ENCODE assay signal across 22 cellular contexts in the genomic region with DNA sequence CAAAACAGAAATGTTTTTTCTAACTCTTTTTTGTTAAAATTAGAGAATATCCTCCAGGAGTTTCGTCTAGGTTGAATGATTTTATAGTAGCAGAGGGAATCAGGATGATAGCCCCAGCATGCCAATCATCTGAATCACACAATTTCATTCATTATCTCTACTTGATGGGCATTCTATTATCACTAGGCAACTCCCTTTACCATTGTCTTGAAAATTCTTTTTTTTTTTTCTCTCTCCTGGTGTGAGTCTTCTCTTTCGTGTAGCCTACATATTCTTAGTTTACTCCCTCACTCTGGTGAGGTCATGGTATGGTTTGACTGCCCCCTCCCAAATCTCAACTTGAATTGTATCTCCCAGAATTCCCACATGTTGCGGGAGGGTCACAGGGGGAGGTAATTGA.
DNase-seq lines count a peak whose midpoint lies in the region; ATAC-seq, FAIRE-seq and TF ChIP-seq lines count a peak whose summit lies in the region.
"Had no signal": no experiment of that assay in that cellular context is flagged by ENCODE, and none has a peak within 500 bp of the region (broad histone marks: within the 10 kb centered on the region; RNA-seq: fewer than 3 reads in every experiment).

No MANE protein-coding gene starts in this region.

- CTCF ChIA-PET in A673 (lab: Charles Lee), result no interaction called here

- no peaks in the 10 kb centered on the region for H3K9me3 ChIP-seq in A673 (ENCODE audit: low read depth, low read length, poor library complexity, severe bottlenecking)
- H3K9me3 ChIP-seq: BE2C, Caco-2 had no signal

- no peak overlapping the region for H3K4me3 ChIP-seq in A673 (ENCODE audit: low read depth, low read length, poor library complexity, severe bottlenecking)

- TF ChIP-seq CTCF in A673 (conservative IDR thresholded peaks at IDR 0.05; ENCODE audit: low read depth, low read length), result no peak

- FAIRE-seq in RCC 7860 (lab: Jason Lieb, UNC), result peak; percentile 87
- FAIRE-seq: GM12892, GM18507 had no signal

- H3K36me3 ChIP-seq in A673 (ENCODE audit: insufficient read depth, low read length, poor library complexity, severe bottlenecking), result no peaks in the 10 kb centered on the region
- H3K36me3 ChIP-seq: BE2C had no signal

- no peaks in the 10 kb centered on the region for H3K27me3 ChIP-seq in A673 (replicated peaks; ENCODE audit: insufficient read depth, low read depth, low read length, poor library complexity)
- H3K27me3 ChIP-seq: BE2C had no signal

- ATAC-seq in GM19023 (IDR thresholded peaks at IDR 0.05; ENCODE audit: unreplicated experiment), result no peak
- ATAC-seq: HCT116 had no signal

- DNase-seq in A673 (ENCODE audit: low spot score) (peak; percentile 60), RCC 7860 (ENCODE audit: low spot score) (peak; percentile 68), kidney tubule cell (ENCODE audit: low spot score) (peak; percentile 57), cerebellar nuclear complex (lab: John Stamatoyannopoulos, UW) (no peak)
- no peak for DNase-seq in activated CD4-positive, alpha-beta T cell treated with anti-CD3 and anti-CD28 coated beads for 48 hours
- no peak for DNase-seq in activated CD8-positive, alpha-beta memory T cell treated with anti-CD3 and anti-CD28 coated beads, Interleukin-2, amount 50 U/mL, for 4 hours
- DNase-seq: 8988T; ACHN; BE2C; C1 segment of cervical spinal cord; Caco-2; CD4-positive, alpha-beta T cell; DMS153; DMS79; GOT3; H7; HFFc6 had no signal

- peaks cover 20% of the 10 kb centered on the region for H3K4me1 ChIP-seq in A673 (ENCODE audit: insufficient read depth, low read length, poor library complexity, severe bottlenecking)
- H3K4me1 ChIP-seq: BE2C, Caco-2 had no signal

- no peak overlapping the region for H3K27ac ChIP-seq in A673 (ENCODE audit: low read depth, low read length, poor library complexity, severe bottlenecking)
- H3K27ac ChIP-seq: HL-60 had no signal

- intact Hi-C loops in A673 (cut with micrococcal nuclease; ENCODE audit: unreplicated experiment), result no loop called here

- POLR2A ChIA-PET in A673 (lab: Charles Lee; ENCODE audit: low non-redundant PET), result no interaction called here

- no TSS peak for BruUV-seq in A673 (replicated peaks; lab: Mats Ljungman, UMichigan)

Comparison
In these comparisons a context has a peak if more than half of its experiments do, and no peak if none do; other contexts are left out.
1. DNase-seq: peak in A673 (single experiment), RCC 7860 (single experiment) and kidney tubule cell (single experiment); none in cerebellar nuclear complex (0 of 2), activated CD4-positive, alpha-beta T cell treated with anti-CD3 and anti-CD28 coated beads for 48 hours (single experiment) and activated CD8-positive, alpha-beta memory T cell treated with anti-CD3 and anti-CD28 coated beads, Interleukin-2, amount 50 U/mL, for 4 hours (single experiment).